ENCODE assay signal across 8 cellular contexts in genomic region chr11:106077609-106078517, GRCh38. TPM values are rescaled to one million over a fixed set of nuclear protein-coding genes. Genes with fewer than 3 reads are reported as not detected.
DNase-seq lines count a peak whose midpoint lies in the region; ATAC-seq, FAIRE-seq and TF ChIP-seq lines count a peak whose summit lies in the region.

AASDHPPT (plus strand) TSS chr11:106077662; CDS start chr11:106077711, 49 bp downstream.

- peaks cover 17% of the 10 kb centered on the region for H3K4me1 Mint-ChIP-seq in astrocyte (ENCODE audit: low read depth, unreplicated experiment)

- H3K4me3 ChIP-seq in astrocyte (ENCODE audit: insufficient read depth, low read depth, low read length): peak within 1 kb of the TSS; percentile 96
- H3K4me3 ChIP-seq in iPS DF 6.9 (ENCODE audit: low read length): peak within 1 kb of the TSS; percentile 95

- peak within 1 kb of the TSS; percentile 100 for H3K9ac ChIP-seq in astrocyte (ENCODE audit: low read length)

- peak within 1 kb of the TSS; percentile 100 for H2AFZ ChIP-seq in astrocyte (ENCODE audit: low read depth, low read length)

- in situ Hi-C loops in Caki2 (cut with HindIII; ENCODE audit: low pct_unique_long_range_greater_than_20kb, low sequenced_read_pairs): no loop called here

- no peaks in the 10 kb centered on the region for H3K27me3 Mint-ChIP-seq in astrocyte (ENCODE audit: low read depth, unreplicated experiment)

- H4K20me1 ChIP-seq in astrocyte (ENCODE audit: insufficient read depth, low read length): peaks cover 11% of the 10 kb centered on the region

- H3K4me1 ChIP-seq in astrocyte (ENCODE audit: insufficient read depth, low read length) (peaks cover 13% of the 10 kb centered on the region), iPS DF 6.9 (ENCODE audit: control insufficient read depth, insufficient read depth, low read length) (no peaks in the 10 kb centered on the region)

- H3K36me3 ChIP-seq in astrocyte (ENCODE audit: insufficient read depth, low read length) (peaks cover 22% of the 10 kb centered on the region), iPS DF 6.9 (ENCODE audit: control insufficient read depth, insufficient read depth, low read length) (peaks cover 3% of the 10 kb centered on the region; the same call in 1 of the 2 replicates)

- peaks cover 54% of the 10 kb centered on the region for H3K79me2 ChIP-seq in astrocyte (ENCODE audit: insufficient read depth, low read length)

- peak within 1 kb of the TSS; percentile 90 for H3K27ac Mint-ChIP-seq in astrocyte (ENCODE audit: unreplicated experiment)

- no peaks in the 10 kb centered on the region for H3K9me3 ChIP-seq in astrocyte (ENCODE audit: insufficient read depth, low read depth, low read length)
- H3K9me3 ChIP-seq in iPS DF 6.9 (ENCODE audit: control insufficient read depth, insufficient read depth, low read length): no peaks in the 10 kb centered on the region

- TF ChIP-seq CTCF in astrocyte (IDR thresholded peaks at IDR 0.05; ENCODE audit: insufficient read depth, low read depth, low read length): no peak

- H3K4me2 ChIP-seq in astrocyte (ENCODE audit: low read length): peak within 1 kb of the TSS; percentile 99

- DNase-seq in Caki2 (ENCODE audit: low read depth) (peak; percentile 69), NCI-H526 (lab: John Stamatoyannopoulos, UW) (peak; percentile 62 to 87), astrocyte (ENCODE audit: low read depth) (peak; percentile 36), iPS DF 6.9 (ENCODE audit: low read depth, low spot score) (no peak), retina (peak; percentile 97)
- no peak for DNase-seq in effector CD8-positive, alpha-beta T cell (lab: John Stamatoyannopoulos, UW)

- WGBS in iPS DF 6.9 (ENCODE audit: insufficient coverage, insufficient read length): no CpG with 5 or more reads among the region's 55 CpGs

- no peaks in the 10 kb centered on the region for H3K9me3 Mint-ChIP-seq in astrocyte (ENCODE audit: unreplicated experiment)

- H3K27ac ChIP-seq in astrocyte (ENCODE audit: low read depth, low read length) (peak within 1 kb of the TSS; percentile 99), iPS DF 6.9 (ENCODE audit: low read length) (no peak within 1 kb of the TSS)

- H3K27me3 ChIP-seq in astrocyte (ENCODE audit: insufficient read depth, low read length) (no peaks in the 10 kb centered on the region), iPS DF 6.9 (ENCODE audit: control insufficient read depth, insufficient read depth, low read length) (no peaks in the 10 kb centered on the region)

- peak within 1 kb of the TSS; percentile 96 for H3K4me3 Mint-ChIP-seq in astrocyte (ENCODE audit: unreplicated experiment)

- peak; percentile 12 for ATAC-seq in GM18873 (IDR thresholded peaks at IDR 0.05; ENCODE audit: low FRiP score, unreplicated experiment)
- ATAC-seq in HG03066 (IDR thresholded peaks at IDR 0.05; ENCODE audit: low read depth, unreplicated experiment): peak; percentile 19

- H3K36me3 Mint-ChIP-seq in astrocyte (ENCODE audit: low read depth, unreplicated experiment): peaks cover 6% of the 10 kb centered on the region

- no peak for FAIRE-seq in astrocyte (lab: Jason Lieb, UNC)

RNA-seq across cellular contexts. Expression of gene AASDHPPT, which starts in this region (rescaled TPM):
- 32.6 and 56.4 TPM in 2 replicates for total RNA-seq in Caki2 (2014; rRNA removed; shearing (Covaris generic); ENCODE audit: low replicate concordance)
- total RNA-seq in astrocyte: 61.0 and 61.6 TPM in 2 replicates

Comparison
In these comparisons a context has a peak if more than half of its experiments do, and no peak if none do; other contexts are left out.
1. DNase-seq: peak in Caki2 (single experiment), NCI-H526 (2 of 2), astrocyte (single experiment) and retina (single experiment); none in iPS DF 6.9 (single experiment) and effector CD8-positive, alpha-beta T cell (single experiment).